In the genomic region with DNA sequence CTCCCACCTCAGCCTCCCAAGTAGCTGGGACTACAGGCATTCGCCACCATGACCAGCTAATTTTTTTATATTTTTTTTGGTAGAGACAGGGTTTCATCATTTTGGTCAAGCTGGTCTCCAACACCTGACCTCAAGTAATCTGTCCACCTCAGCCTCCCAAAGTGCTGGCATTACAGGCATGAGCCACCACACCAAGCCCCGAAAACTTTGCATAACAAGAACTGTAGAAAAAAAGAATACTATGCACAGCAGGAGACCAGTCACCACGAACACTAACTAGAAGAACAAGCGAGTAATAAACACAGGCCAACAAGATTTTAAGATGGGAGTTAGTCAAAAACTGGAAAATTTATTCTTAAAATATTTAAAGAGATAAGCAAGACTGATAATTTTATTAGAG, we compare ENCODE assay signal across 2 cellular contexts.
TF ChIP-seq lines count a peak whose summit lies in the region.

No MANE protein-coding gene starts in this region.

TF ChIP-seq in GM23338, 12 proteins besides CTCF, POLR2A, EP300 and RAD21:
- TF ChIP-seq, protein P1, sequence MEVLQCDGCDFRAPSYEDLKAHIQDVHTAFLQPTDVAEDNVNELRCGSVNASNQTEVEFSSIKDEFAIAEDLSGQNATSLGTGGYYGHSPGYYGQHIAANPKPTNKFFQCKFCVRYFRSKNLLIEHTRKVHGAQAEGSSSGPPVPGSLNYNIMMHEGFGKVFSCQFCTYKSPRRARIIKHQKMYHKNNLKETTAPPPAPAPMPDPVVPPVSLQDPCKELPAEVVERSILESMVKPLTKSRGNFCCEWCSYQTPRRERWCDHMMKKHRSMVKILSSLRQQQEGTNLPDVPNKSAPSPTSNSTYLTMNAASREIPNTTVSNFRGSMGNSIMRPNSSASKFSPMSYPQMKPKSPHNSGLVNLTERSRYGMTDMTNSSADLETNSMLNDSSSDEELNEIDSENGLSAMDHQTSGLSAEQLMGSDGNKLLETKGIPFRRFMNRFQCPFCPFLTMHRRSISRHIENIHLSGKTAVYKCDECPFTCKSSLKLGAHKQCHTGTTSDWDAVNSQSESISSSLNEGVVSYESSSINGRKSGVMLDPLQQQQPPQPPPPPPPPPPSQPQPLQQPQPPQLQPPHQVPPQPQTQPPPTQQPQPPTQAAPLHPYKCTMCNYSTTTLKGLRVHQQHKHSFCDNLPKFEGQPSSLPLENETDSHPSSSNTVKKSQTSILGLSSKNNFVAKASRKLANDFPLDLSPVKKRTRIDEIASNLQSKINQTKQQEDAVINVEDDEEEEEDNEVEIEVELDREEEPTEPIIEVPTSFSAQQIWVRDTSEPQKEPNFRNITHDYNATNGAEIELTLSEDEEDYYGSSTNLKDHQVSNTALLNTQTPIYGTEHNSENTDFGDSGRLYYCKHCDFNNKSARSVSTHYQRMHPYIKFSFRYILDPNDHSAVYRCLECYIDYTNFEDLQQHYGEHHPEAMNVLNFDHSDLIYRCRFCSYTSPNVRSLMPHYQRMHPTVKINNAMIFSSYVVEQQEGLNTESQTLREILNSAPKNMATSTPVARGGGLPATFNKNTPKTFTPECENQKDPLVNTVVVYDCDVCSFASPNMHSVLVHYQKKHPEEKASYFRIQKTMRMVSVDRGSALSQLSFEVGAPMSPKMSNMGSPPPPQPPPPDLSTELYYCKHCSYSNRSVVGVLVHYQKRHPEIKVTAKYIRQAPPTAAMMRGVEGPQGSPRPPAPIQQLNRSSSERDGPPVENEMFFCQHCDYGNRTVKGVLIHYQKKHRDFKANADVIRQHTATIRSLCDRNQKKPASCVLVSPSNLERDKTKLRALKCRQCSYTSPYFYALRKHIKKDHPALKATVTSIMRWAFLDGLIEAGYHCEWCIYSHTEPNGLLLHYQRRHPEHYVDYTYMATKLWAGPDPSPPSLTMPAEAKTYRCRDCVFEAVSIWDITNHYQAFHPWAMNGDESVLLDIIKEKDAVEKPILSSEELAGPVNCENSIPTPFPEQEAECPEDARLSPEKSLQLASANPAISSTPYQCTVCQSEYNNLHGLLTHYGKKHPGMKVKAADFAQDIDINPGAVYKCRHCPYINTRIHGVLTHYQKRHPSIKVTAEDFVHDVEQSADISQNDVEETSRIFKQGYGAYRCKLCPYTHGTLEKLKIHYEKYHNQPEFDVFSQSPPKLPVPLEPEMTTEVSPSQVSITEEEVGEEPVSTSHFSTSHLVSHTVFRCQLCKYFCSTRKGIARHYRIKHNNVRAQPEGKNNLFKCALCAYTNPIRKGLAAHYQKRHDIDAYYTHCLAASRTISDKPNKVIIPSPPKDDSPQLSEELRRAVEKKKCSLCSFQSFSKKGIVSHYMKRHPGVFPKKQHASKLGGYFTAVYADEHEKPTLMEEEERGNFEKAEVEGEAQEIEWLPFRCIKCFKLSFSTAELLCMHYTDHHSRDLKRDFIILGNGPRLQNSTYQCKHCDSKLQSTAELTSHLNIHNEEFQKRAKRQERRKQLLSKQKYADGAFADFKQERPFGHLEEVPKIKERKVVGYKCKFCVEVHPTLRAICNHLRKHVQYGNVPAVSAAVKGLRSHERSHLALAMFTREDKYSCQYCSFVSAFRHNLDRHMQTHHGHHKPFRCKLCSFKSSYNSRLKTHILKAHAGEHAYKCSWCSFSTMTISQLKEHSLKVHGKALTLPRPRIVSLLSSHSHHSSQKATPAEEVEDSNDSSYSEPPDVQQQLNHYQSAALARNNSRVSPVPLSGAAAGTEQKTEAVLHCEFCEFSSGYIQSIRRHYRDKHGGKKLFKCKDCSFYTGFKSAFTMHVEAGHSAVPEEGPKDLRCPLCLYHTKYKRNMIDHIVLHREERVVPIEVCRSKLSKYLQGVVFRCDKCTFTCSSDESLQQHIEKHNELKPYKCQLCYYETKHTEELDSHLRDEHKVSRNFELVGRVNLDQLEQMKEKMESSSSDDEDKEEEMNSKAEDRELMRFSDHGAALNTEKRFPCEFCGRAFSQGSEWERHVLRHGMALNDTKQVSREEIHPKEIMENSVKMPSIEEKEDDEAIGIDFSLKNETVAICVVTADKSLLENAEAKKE (CRISPR knock-in tag; IDR thresholded peaks at IDR 0.05): 0 out of 2 replicates have a peak, but pooled peaks have one; percentile 46
- TF ChIP-seq, protein P2, sequence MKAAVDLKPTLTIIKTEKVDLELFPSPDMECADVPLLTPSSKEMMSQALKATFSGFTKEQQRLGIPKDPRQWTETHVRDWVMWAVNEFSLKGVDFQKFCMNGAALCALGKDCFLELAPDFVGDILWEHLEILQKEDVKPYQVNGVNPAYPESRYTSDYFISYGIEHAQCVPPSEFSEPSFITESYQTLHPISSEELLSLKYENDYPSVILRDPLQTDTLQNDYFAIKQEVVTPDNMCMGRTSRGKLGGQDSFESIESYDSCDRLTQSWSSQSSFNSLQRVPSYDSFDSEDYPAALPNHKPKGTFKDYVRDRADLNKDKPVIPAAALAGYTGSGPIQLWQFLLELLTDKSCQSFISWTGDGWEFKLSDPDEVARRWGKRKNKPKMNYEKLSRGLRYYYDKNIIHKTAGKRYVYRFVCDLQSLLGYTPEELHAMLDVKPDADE (IDR thresholded peaks at IDR 0.05): no peak
- no peak for TF ChIP-seq EZH2phosphoT487 (IDR thresholded peaks at IDR 0.05; ENCODE audit: unreplicated experiment)
TF ChIP-seq in GM23338: peak in this region for 1.

TF ChIP-seq in H1, 55 proteins besides CTCF, POLR2A, EP300 and RAD21:
- TF ChIP-seq CBX5 (IDR thresholded peaks at IDR 0.05; ENCODE audit: low read depth, low read length) (no peak), SUZ12 (IDR thresholded peaks at IDR 0.05; ENCODE audit: low read length) (no peak), POU5F1 (IDR thresholded peaks at IDR 0.05; ENCODE audit: low read depth, low read length) (peak; percentile 62; the same call in 1 of the 2 replicates), RXRA (IDR thresholded peaks at IDR 0.05; ENCODE audit: insufficient read depth, low read depth, low read length) (no peak), CBX8 (IDR thresholded peaks at IDR 0.05; ENCODE audit: borderline replicate concordance, low read depth, low read length) (no peak), BACH1 (IDR thresholded peaks at IDR 0.05; ENCODE audit: low read length) (no peak), EZH2 (IDR thresholded peaks at IDR 0.05; ENCODE audit: low read depth, low read length, severe bottlenecking) (no peak), SIN3A (conservative IDR thresholded peaks at IDR 0.05 in 1 of 2, IDR thresholded peaks at IDR 0.05 in 1 of 2; ENCODE audit: low read depth in 1 of 2, low read length in 2 of 2) (no peak), NANOG (IDR thresholded peaks at IDR 0.05; ENCODE audit: insufficient read depth, low read depth, low read length, poor library complexity, severe bottlenecking) (no peak), SRF (IDR thresholded peaks at IDR 0.05; ENCODE audit: low read depth, low read length) (no peak), SIRT6 (IDR thresholded peaks at IDR 0.05; ENCODE audit: low read length) (no peak), EGR1 (IDR thresholded peaks at IDR 0.05; ENCODE audit: borderline replicate concordance, low read depth, low read length) (no peak), BCL11A (IDR thresholded peaks at IDR 0.05; ENCODE audit: low read depth in 2 of 2, low read length in 2 of 2) (no peak), PHF8 (conservative IDR thresholded peaks at IDR 0.05; ENCODE audit: low read depth, low read length) (no peak), HDAC2 (IDR thresholded peaks at IDR 0.05; ENCODE audit: borderline replicate concordance in 1 of 2, low read depth in 2 of 2, low read length in 2 of 2) (peak in 1 of 2 experiments; percentile 30; a peak in 1 of 4 replicates)
- TF ChIP-seq, protein P3, sequence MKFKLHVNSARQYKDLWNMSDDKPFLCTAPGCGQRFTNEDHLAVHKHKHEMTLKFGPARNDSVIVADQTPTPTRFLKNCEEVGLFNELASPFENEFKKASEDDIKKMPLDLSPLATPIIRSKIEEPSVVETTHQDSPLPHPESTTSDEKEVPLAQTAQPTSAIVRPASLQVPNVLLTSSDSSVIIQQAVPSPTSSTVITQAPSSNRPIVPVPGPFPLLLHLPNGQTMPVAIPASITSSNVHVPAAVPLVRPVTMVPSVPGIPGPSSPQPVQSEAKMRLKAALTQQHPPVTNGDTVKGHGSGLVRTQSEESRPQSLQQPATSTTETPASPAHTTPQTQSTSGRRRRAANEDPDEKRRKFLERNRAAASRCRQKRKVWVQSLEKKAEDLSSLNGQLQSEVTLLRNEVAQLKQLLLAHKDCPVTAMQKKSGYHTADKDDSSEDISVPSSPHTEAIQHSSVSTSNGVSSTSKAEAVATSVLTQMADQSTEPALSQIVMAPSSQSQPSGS (IDR thresholded peaks at IDR 0.05; ENCODE audit: low read length): no peak
- TF ChIP-seq, protein P4, sequence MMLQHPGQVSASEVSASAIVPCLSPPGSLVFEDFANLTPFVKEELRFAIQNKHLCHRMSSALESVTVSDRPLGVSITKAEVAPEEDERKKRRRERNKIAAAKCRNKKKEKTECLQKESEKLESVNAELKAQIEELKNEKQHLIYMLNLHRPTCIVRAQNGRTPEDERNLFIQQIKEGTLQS (IDR thresholded peaks at IDR 0.05; ENCODE audit: insufficient read depth, low read depth, low read length): no peak
